Comparison of ENCODE assay signal across 1 cellular context in genomic region chr9:27339661-27340295, GRCh38.
TF ChIP-seq lines count a peak whose summit lies in the region.

No MANE protein-coding gene starts in this region.

TF ChIP-seq in SK-N-SH treated with all-trans-retinoic acid at 6 μM for 48 hours, 23 proteins besides CTCF, POLR2A, EP300 and RAD21 (continued from another document):
- TF ChIP-seq TSHZ2 (CRISPR knock-in tag; IDR thresholded peaks at IDR 0.05) (no peak), ESRRG (CRISPR knock-in tag; IDR thresholded peaks at IDR 0.05) (no peak), CREB5 (CRISPR knock-in tag; IDR thresholded peaks at IDR 0.05; ENCODE audit: low read depth) (no peak), TCF4 (CRISPR knock-in tag; IDR thresholded peaks at IDR 0.05; ENCODE audit: borderline replicate concordance) (no peak), CSRNP3 (CRISPR knock-in tag; IDR thresholded peaks at IDR 0.05) (no peak), ZFP3 (CRISPR knock-in tag; IDR thresholded peaks at IDR 0.05) (no peak), GLIS3 (CRISPR knock-in tag; IDR thresholded peaks at IDR 0.05) (no peak), ZFP30 (CRISPR knock-in tag; IDR thresholded peaks at IDR 0.05) (no peak), ZNF8 (CRISPR knock-in tag; IDR thresholded peaks at IDR 0.05) (no peak)
